In the genomic region with DNA sequence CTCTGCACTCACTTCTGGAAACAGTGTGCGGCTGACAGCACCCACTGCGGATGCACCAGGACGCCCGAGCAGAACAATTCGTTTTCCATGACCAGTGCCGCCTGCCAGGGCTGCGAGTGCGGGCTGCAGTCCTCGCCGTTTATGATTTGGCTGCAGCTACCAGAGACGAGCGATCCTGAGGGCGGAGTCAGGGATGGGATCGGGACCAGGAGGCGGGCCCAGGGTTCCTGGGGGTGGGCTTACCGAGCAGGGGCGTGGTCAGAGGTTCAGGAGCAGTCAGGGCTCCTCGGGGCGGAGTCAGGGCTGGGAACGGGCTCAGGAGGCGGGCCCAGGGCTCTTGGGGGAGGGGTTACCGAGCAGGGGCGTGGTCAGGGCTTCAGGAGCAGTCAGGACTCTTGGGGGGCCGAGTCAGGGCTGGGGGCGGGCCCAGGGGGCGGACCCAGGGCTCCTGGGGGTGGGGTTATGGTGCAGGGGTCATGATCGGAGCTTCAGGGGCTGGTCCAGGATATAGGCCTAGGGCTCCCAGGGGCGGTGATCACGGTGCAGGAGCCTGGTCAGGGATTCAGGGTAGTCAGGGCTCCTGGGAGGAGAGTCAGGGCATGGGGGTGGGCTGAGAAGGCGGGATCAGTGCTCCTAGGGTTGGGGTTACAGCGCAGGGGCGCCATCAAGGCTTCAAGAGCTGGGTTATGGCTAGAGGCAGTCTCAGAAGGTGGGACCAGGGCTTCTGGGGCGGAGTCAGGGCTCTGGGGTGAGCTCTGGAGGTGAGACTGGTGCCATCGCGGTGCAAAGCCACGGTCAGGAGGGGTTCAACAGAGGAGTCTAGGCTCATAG, we compare ENCODE assay signal across 9 cellular contexts. TPM values are rescaled to one million over a fixed set of nuclear protein-coding genes. Genes with fewer than 3 reads are reported as not detected.
DNase-seq lines count a peak whose midpoint lies in the region; ATAC-seq, FAIRE-seq and TF ChIP-seq lines count a peak whose summit lies in the region.
"Had no signal": no experiment of that assay in that cellular context is flagged by ENCODE, and none has a peak within 500 bp of the region (broad histone marks: within the 10 kb centered on the region; RNA-seq: fewer than 3 reads in every experiment).

No MANE protein-coding gene starts in this region.

- H3K4me3 ChIP-seq in LNCaP clone FGC (ENCODE audit: low read depth, low read length) (peak overlapping the region; percentile 95), iPS-18c (ENCODE audit: insufficient read depth, low read depth, low read length) (peak overlapping the region; percentile 44)
- H3K4me3 ChIP-seq: psoas muscle had no signal

- peak; percentile 51 for ATAC-seq in stimulated activated naive CD8-positive, alpha-beta T cell treated with anti-CD3 and anti-CD28 coated beads, Interleukin-15, Interleukin-2, amounts not matched to agents 100 U/mL and 50 U/mL, for 24 hours
- ATAC-seq in HG03159 (IDR thresholded peaks at IDR 0.05; ENCODE audit: unreplicated experiment), result no peak
- ATAC-seq: psoas muscle had no signal

- no peak overlapping the region for H3K4me3 Mint-ChIP-seq in activated CD4-positive, alpha-beta memory T cell treated with anti-CD3 and anti-CD28 coated beads for 36 hours

- no peak for TF ChIP-seq CTCF in LNCaP clone FGC (IDR thresholded peaks at IDR 0.05; ENCODE audit: control insufficient read depth, extremely low read depth, insufficient read depth)

- no peaks in the 10 kb centered on the region for H3K36me3 Mint-ChIP-seq in activated CD4-positive, alpha-beta memory T cell treated with anti-CD3 and anti-CD28 coated beads for 36 hours

- CTCF ChIA-PET in activated CD4-positive, alpha-beta memory T cell treated with anti-CD3 and anti-CD28 coated beads for 36 hours (lab: Charles Lee), result interaction anchor here (1.0 to 2.5 kb wide), 2 partner anchors 12 to 13 kb away, joined by 7 to 8 read pairs; no protein-coding TSS in a partner anchor

- H3K4me1 Mint-ChIP-seq in activated CD4-positive, alpha-beta memory T cell treated with anti-CD3 and anti-CD28 coated beads for 36 hours (ENCODE audit: low read depth), result peaks cover 4% of the 10 kb centered on the region

- TF ChIP-seq POLR2A in H54 (IDR thresholded peaks at IDR 0.05; ENCODE audit: low read depth, low read length), result no peak

- DNase-seq in activated effector memory CD4-positive, alpha-beta T cell treated with anti-CD3 and anti-CD28 coated beads, Interleukin-2, amount 50 U/mL, for 16 hours, result peak; percentile 64
- DNase-seq in activated effector memory CD4-positive, alpha-beta T cell treated with Interleukin-2 at 50 U/mL for 16 hours, result no peak
- peak; percentile 82 for DNase-seq in LNCaP clone FGC (ENCODE audit: low read depth)
- DNase-seq in activated CD4-positive, alpha-beta memory T cell treated with anti-CD3 and anti-CD28 coated beads for 36 hours, result peak; percentile 60
- peak; percentile 57 for DNase-seq in stimulated activated naive CD8-positive, alpha-beta T cell treated with anti-CD3 and anti-CD28 coated beads, Interleukin-15, Interleukin-2, amounts not matched to agents 100 U/mL and 50 U/mL, for 24 hours
- no peak for DNase-seq in H54 (ENCODE audit: insufficient read length, low spot score)

- POLR2A ChIA-PET in activated CD4-positive, alpha-beta memory T cell treated with anti-CD3 and anti-CD28 coated beads for 36 hours (lab: Charles Lee), result interaction anchor here (0.6 kb wide), 1 partner anchor 838 kb away, joined by 3 read pairs; no protein-coding TSS in a partner anchor

- FAIRE-seq in H54 (lab: Jason Lieb, UNC), result no peak

- peaks cover 39% of the 10 kb centered on the region for H3K27me3 Mint-ChIP-seq in activated CD4-positive, alpha-beta memory T cell treated with anti-CD3 and anti-CD28 coated beads for 36 hours

- H3K9me3 Mint-ChIP-seq in activated CD4-positive, alpha-beta memory T cell treated with anti-CD3 and anti-CD28 coated beads for 36 hours, result no peaks in the 10 kb centered on the region

- no peak overlapping the region for H3K27ac Mint-ChIP-seq in activated CD4-positive, alpha-beta memory T cell treated with anti-CD3 and anti-CD28 coated beads for 36 hours

- intact Hi-C loops in activated CD4-positive, alpha-beta memory T cell treated with anti-CD3 and anti-CD28 coated beads for 36 hours (cut with micrococcal nuclease), result no loop called here

- H3K9me3 ChIP-seq in iPS-18c (ENCODE audit: control insufficient read depth, insufficient read depth, low read length), result no peaks in the 10 kb centered on the region
- H3K9me3 ChIP-seq: psoas muscle had no signal

RNA-seq across cellular contexts. Expression of a gene that starts 1.7 kb away (rescaled TPM):
- not detected for total RNA-seq in activated CD4-positive, alpha-beta memory T cell treated with anti-CD3 and anti-CD28 coated beads for 36 hours
- total RNA-seq: psoas muscle had no signal

RNA-seq across cellular contexts. Expression of a gene that starts 36.2 kb away (rescaled TPM):
- not detected for total RNA-seq in activated CD4-positive, alpha-beta memory T cell treated with anti-CD3 and anti-CD28 coated beads for 36 hours
- total RNA-seq: psoas muscle had no signal

RNA-seq across cellular contexts. Expression of a gene that starts 43.4 kb away (rescaled TPM):
- not detected for total RNA-seq in activated CD4-positive, alpha-beta memory T cell treated with anti-CD3 and anti-CD28 coated beads for 36 hours
- total RNA-seq: psoas muscle had no signal

RNA-seq across cellular contexts. Expression of a gene that starts 54.7 kb away (rescaled TPM):
- not detected for total RNA-seq in activated CD4-positive, alpha-beta memory T cell treated with anti-CD3 and anti-CD28 coated beads for 36 hours
- total RNA-seq: psoas muscle had no signal

RNA-seq across cellular contexts. Expression of a gene that starts 59.9 kb away (rescaled TPM):
- not detected for total RNA-seq in activated CD4-positive, alpha-beta memory T cell treated with anti-CD3 and anti-CD28 coated beads for 36 hours
- total RNA-seq: psoas muscle had no signal

Comparison
In these comparisons a context has a peak if more than half of its experiments do, and no peak if none do; other contexts are left out.
1. DNase-seq: peak in activated effector memory CD4-positive, alpha-beta T cell treated with anti-CD3 and anti-CD28 coated beads, Interleukin-2, amount 50 U/mL, for 16 hours (single experiment), LNCaP clone FGC (single experiment), activated CD4-positive, alpha-beta memory T cell treated with anti-CD3 and anti-CD28 coated beads for 36 hours (single experiment) and stimulated activated naive CD8-positive, alpha-beta T cell treated with anti-CD3 and anti-CD28 coated beads, Interleukin-15, Interleukin-2, amounts not matched to agents 100 U/mL and 50 U/mL, for 24 hours (single experiment); none in activated effector memory CD4-positive, alpha-beta T cell treated with Interleukin-2 at 50 U/mL for 16 hours (single experiment) and H54 (single experiment).